16 cellular contexts compared by ENCODE assay signal in the genomic region with DNA sequence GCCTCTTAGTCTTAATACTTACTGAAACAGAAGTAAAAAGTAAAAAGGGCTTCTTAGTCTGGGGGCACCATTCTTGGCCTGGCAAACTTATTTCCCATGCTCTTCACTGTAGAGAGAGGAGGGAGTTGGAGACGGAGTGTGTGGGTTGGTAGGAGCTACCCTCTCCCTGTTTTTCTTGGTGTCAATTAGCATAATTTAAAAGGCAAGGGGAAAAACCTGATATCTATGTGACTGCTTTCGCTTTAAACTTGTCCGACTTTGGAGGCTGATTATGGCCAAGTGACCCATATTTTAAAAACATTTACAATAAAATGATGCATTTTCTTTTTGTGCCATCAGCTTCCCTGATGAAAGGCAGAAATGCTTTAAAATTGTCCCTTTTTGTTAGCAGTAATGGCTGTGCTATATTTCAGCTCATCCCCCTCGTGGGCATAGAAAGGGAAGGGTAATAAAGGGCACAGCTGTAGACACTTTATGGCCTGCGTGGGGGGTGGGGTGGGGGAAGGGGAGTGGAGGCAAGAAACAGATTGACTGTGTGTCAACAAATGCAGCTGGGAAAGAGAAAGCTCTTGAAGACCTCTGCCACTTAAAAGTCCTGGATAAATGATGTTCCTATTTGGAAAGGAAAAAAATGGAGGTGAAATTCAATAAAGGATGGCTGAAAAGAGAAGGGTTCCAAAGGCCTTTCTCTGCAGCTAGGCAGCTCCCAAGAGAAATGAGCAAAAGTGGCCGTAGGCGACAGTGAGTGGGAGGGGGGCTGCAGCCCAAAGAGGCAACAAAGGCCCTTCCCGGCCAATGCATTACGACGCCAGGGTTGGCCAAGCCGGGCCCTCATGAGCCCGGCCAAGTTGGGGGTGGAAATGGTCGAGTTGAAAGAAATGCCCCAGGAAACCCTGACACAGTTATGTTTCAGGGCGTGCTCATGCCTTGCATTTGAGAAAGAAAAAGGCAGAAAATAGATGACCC. TPM values are rescaled to one million over a fixed set of nuclear protein-coding genes. Genes with fewer than 3 reads are reported as not detected.
DNase-seq lines count a peak whose midpoint lies in the region; ATAC-seq and TF ChIP-seq lines count a peak whose summit lies in the region.
"Had no signal": no experiment of that assay in that cellular context is flagged by ENCODE, and none has a peak within 500 bp of the region (broad histone marks: within the 10 kb centered on the region; RNA-seq: fewer than 3 reads in every experiment).

No MANE protein-coding gene starts in this region.

- H3K27me3 Mint-ChIP-seq in osteocyte (ENCODE audit: unreplicated experiment), result peaks cover 16% of the 10 kb centered on the region

- no peaks in the 10 kb centered on the region for H3K36me3 ChIP-seq in HEK293 (ENCODE audit: control insufficient read depth in 2 of 2, insufficient read depth in 1 of 2, low read length in 2 of 2)
- no peaks in the 10 kb centered on the region for H3K36me3 ChIP-seq in esophagus muscularis mucosa
- no peaks in the 10 kb centered on the region for H3K36me3 ChIP-seq in effector memory CD4-positive, alpha-beta T cell (ENCODE audit: control insufficient read depth, insufficient read depth, low read length)
- H3K36me3 ChIP-seq: neutrophil had no signal

- H3K36me3 Mint-ChIP-seq in osteocyte (ENCODE audit: unreplicated experiment), result no peaks in the 10 kb centered on the region
- H3K36me3 Mint-ChIP-seq: activated naive CD8-positive, alpha-beta T cell had no signal

- H3K4me1 Mint-ChIP-seq in osteocyte (ENCODE audit: unreplicated experiment), result peaks cover 21% of the 10 kb centered on the region

- no peak overlapping the region for H3K4me3 ChIP-seq in HEK293 (ENCODE audit: low read depth, low read length)
- H3K4me3 ChIP-seq in esophagus muscularis mucosa, result no peak overlapping the region
- H3K4me3 ChIP-seq in effector memory CD4-positive, alpha-beta T cell (ENCODE audit: insufficient read depth, low read depth, low read length, poor library complexity, severe bottlenecking), result no peak overlapping the region

- CTCF ChIA-PET in HEK293 (lab: Yijun Ruan, JAX), result interaction anchor here (1.5 to 1.6 kb wide), 2 partner anchors 21 to 541 kb away, joined by 4 to 8 read pairs; partner anchors contain the start of gene POLR3B

- POLR2A ChIA-PET in HEK293 (lab: Yijun Ruan, JAX), result no interaction called here

- H3K27ac ChIP-seq in HEK293 (ENCODE audit: extremely low read depth, low read depth, low read length) (no peak overlapping the region), esophagus muscularis mucosa (replicated peaks in 1 of 4) (no peak overlapping the region)
- H3K27ac ChIP-seq in effector memory CD4-positive, alpha-beta T cell (ENCODE audit: insufficient read depth, low read length, poor library complexity, severe bottlenecking), result no peak overlapping the region
- H3K27ac ChIP-seq: neutrophil had no signal

- H3K9me3 ChIP-seq in HEK293 (ENCODE audit: control insufficient read depth, insufficient read depth, low read depth, low read length), result no peaks in the 10 kb centered on the region
- H3K9me3 ChIP-seq in esophagus muscularis mucosa, result no peaks in the 10 kb centered on the region
- H3K9me3 ChIP-seq in effector memory CD4-positive, alpha-beta T cell (ENCODE audit: control insufficient read depth, low read length), result no peaks in the 10 kb centered on the region
- H3K9me3 ChIP-seq: neutrophil had no signal

- H3K27me3 ChIP-seq in esophagus muscularis mucosa, result peaks cover 0 to 8% (median 0%) of the 10 kb centered on the region in 4 donors
- no peaks in the 10 kb centered on the region for H3K27me3 ChIP-seq in effector memory CD4-positive, alpha-beta T cell (replicated peaks; ENCODE audit: control insufficient read depth, insufficient read depth, low read length, poor library complexity, severe bottlenecking)

- no peak for TF ChIP-seq EP300 in esophagus muscularis mucosa (IDR thresholded peaks at IDR 0.05)

- H3K4me1 ChIP-seq in HEK293 (ENCODE audit: control insufficient read depth, insufficient read depth, low read length) (peaks cover 8% of the 10 kb centered on the region), esophagus muscularis mucosa (peaks cover 0 to 5% (median 3%) of the 10 kb centered on the region in 4 donors)
- no peaks in the 10 kb centered on the region for H3K4me1 ChIP-seq in effector memory CD4-positive, alpha-beta T cell (ENCODE audit: control insufficient read depth, insufficient read depth, low read length, poor library complexity, severe bottlenecking)

- peak overlapping the region; percentile 24 for H3K4me3 Mint-ChIP-seq in osteocyte (ENCODE audit: unreplicated experiment)
- H3K4me3 Mint-ChIP-seq: activated naive CD8-positive, alpha-beta T cell; effector memory CD8-positive, alpha-beta T cell had no signal

- TF ChIP-seq POLR2A in esophagus muscularis mucosa (IDR thresholded peaks at IDR 0.05; ENCODE audit: low read depth), result no peak

- H3K27ac Mint-ChIP-seq in osteocyte (ENCODE audit: unreplicated experiment), result peak overlapping the region; percentile 13
- H3K27ac Mint-ChIP-seq: activated naive CD8-positive, alpha-beta T cell; effector memory CD8-positive, alpha-beta T cell had no signal

- H3K9me3 Mint-ChIP-seq in osteocyte (ENCODE audit: unreplicated experiment), result no peaks in the 10 kb centered on the region
- H3K9me3 Mint-ChIP-seq: effector memory CD8-positive, alpha-beta T cell had no signal

- TF ChIP-seq CTCF in HEK293 (tag by site-specific recombination; IDR thresholded peaks at IDR 0.05) (no peak), esophagus muscularis mucosa (IDR thresholded peaks at IDR 0.05) (no peak), osteocyte (IDR thresholded peaks at IDR 0.05) (no peak)

- intact Hi-C loops in esophagus muscularis mucosa (cut with DNase I), result no loop called here

- DNase-seq in NCI-H2171 treated with DMSO at 0.1 percent for 48 hours (lab: John Stamatoyannopoulos, UW) (peak; percentile 59), esophagus muscularis mucosa (ENCODE audit: extremely low spot score) (peak; percentile 84), osteocyte (ENCODE audit: extremely low spot score, unreplicated experiment) (no peak)
- DNase-seq in effector memory CD4-positive, alpha-beta T cell, result no peak
- DNase-seq: activated CD4-positive, alpha-beta T cell treated with anti-CD3 and anti-CD28 coated beads for 1 hour; AML-193; effector memory CD8-positive, alpha-beta T cell; GOT3; MV-4-11; stimulated activated naive CD8-positive, alpha-beta T cell treated with anti-CD3 and anti-CD28 coated beads, Interleukin-15, Interleukin-2, amounts not matched to agents 100 U/mL and 50 U/mL, for 24 hours had no signal

- WGBS in esophagus muscularis mucosa, result 62% methylated on average over 14 of the region's 14 CpGs

- ATAC-seq in HG03045 (IDR thresholded peaks at IDR 0.05; ENCODE audit: unreplicated experiment), result no peak
- no peak for ATAC-seq in HG02623 (IDR thresholded peaks at IDR 0.05; ENCODE audit: unreplicated experiment)
- ATAC-seq in GM19452 (IDR thresholded peaks at IDR 0.05; ENCODE audit: unreplicated experiment), result no peak
- ATAC-seq: effector memory CD8-positive, alpha-beta T cell; stimulated activated naive CD8-positive, alpha-beta T cell treated with anti-CD3 and anti-CD28 coated beads, Interleukin-15, Interleukin-2, amounts not matched to agents 100 U/mL and 50 U/mL, for 24 hours had no signal

TF ChIP-seq in HEK293, 187 proteins besides CTCF, POLR2A, EP300 and RAD21 (continues in another document):
- TF ChIP-seq ZNF341 (tag by site-specific recombination; IDR thresholded peaks at IDR 0.05; ENCODE audit: low read depth), result peak; percentile 85
- TF ChIP-seq ZBTB26 (tag by site-specific recombination; optimal IDR thresholded peaks at IDR 0.05), result no peak
- no peak for TF ChIP-seq ZNF747 (tag by site-specific recombination; IDR thresholded peaks at IDR 0.05)
- no peak for TF ChIP-seq ZNF580 (tag by site-specific recombination; IDR thresholded peaks at IDR 0.05)
- TF ChIP-seq ZNF214 (tag by site-specific recombination; IDR thresholded peaks at IDR 0.05; ENCODE audit: borderline replicate concordance), result no peak
- no peak for TF ChIP-seq ZNF404 (tag by site-specific recombination; IDR thresholded peaks at IDR 0.05)
- TF ChIP-seq, protein P1, sequence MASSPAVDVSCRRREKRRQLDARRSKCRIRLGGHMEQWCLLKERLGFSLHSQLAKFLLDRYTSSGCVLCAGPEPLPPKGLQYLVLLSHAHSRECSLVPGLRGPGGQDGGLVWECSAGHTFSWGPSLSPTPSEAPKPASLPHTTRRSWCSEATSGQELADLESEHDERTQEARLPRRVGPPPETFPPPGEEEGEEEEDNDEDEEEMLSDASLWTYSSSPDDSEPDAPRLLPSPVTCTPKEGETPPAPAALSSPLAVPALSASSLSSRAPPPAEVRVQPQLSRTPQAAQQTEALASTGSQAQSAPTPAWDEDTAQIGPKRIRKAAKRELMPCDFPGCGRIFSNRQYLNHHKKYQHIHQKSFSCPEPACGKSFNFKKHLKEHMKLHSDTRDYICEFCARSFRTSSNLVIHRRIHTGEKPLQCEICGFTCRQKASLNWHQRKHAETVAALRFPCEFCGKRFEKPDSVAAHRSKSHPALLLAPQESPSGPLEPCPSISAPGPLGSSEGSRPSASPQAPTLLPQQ (tag by site-specific recombination; IDR thresholded peaks at IDR 0.05), result no peak
- no peak for TF ChIP-seq ZFP41 (tag by site-specific recombination; IDR thresholded peaks at IDR 0.05; ENCODE audit: borderline replicate concordance)
- TF ChIP-seq ZNF221 (tag by site-specific recombination; IDR thresholded peaks at IDR 0.05; ENCODE audit: borderline replicate concordance), result no peak
- peak; percentile 75 for TF ChIP-seq ZFHX2 (tag by site-specific recombination; conservative IDR thresholded peaks at IDR 0.05)
- TF ChIP-seq PRDM1 (tag by site-specific recombination; IDR thresholded peaks at IDR 0.05), result 0 out of 2 replicates have a peak, but pooled peaks have one; percentile 10
- TF ChIP-seq GLIS1 (tag by site-specific recombination; IDR thresholded peaks at IDR 0.05), result peak; percentile 75
- TF ChIP-seq ZFP3 (tag by site-specific recombination; IDR thresholded peaks at IDR 0.05; ENCODE audit: low read depth), result no peak
- no peak for TF ChIP-seq ZNF610 (tag by site-specific recombination; IDR thresholded peaks at IDR 0.05; ENCODE audit: borderline replicate concordance)

RNA-seq across cellular contexts. Expression of gene TMEM263, which starts 57.4 kb away (rescaled TPM):
- total RNA-seq in esophagus muscularis mucosa (10 to 100 TPM; 31.1 to 39.9 (median 34.5) TPM), osteocyte (96.1 and 105 TPM in 2 replicates)

Comparison
In these comparisons a context has a peak if more than half of its experiments do, and no peak if none do; other contexts are left out.
1. DNase-seq: peak in NCI-H2171 treated with DMSO at 0.1 percent for 48 hours (single experiment) and esophagus muscularis mucosa (single experiment); none in osteocyte (single experiment) and effector memory CD4-positive, alpha-beta T cell (0 of 3).